8 cellular contexts compared by ENCODE assay signal in the genomic region with DNA sequence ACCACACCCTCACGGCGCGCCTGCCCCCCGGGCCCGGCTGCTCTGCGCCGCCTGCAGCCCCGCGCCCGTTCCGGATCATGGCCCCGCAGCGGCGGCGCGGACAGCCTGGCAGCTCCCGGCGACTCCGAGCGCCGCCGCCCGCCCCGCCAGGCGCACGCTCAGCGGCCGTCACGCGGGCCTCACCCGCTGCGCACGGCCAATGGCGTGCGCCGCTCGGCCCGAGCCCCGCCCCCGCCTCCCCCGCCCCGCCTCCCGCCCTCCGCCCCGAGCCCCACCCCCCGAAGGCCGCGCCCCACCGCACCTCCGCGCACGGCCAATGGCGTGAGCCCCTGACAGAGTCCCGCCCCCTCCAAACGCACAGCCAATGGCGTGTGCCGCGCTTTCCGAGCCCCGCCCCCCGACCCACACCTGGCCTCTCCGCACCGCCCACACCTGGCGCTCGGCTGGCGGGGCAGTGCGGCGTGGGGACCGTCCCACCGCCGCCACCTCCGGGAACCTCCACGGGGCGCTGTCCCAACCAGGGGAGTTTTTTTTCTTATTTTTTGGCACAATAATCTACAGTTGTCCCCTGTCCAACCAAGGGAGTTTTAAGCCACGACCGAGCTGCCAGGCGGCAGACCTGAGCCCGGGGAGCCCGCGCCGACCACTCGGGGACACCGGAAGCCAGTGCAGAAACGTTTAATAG. TPM values are rescaled to one million over a fixed set of nuclear protein-coding genes. Genes with fewer than 3 reads are reported as not detected.
A peak's percentile ranks its signal among the peaks of the same experiment; 100 is the strongest.
DNase-seq lines count a peak whose midpoint lies in the region; ATAC-seq and TF ChIP-seq lines count a peak whose summit lies in the region.

A gene (minus strand): TSS at position 123 of the 685 bp plus-strand sequence. CDS start 44 bp downstream, at position 79.

- peaks cover 13% of the 10 kb centered on the region for H3K4me1 Mint-ChIP-seq in activated CD4-positive, alpha-beta T cell treated with anti-CD3 and anti-CD28 coated beads, Interleukin-2, amount 10 ng/mL, durations not matched to agents 24 days and 14 days

- H3K9me3 Mint-ChIP-seq in activated CD4-positive, alpha-beta T cell treated with anti-CD3 and anti-CD28 coated beads, Interleukin-2, amount 10 ng/mL, durations not matched to agents 24 days and 14 days: no peaks in the 10 kb centered on the region

- H3K27ac ChIP-seq in colonic mucosa: peak within 1 kb of the TSS; percentile 71

- no peaks in the 10 kb centered on the region for H3K4me1 ChIP-seq in colonic mucosa

- no peak for TF ChIP-seq CTCF in AG09309 (IDR thresholded peaks at IDR 0.05; ENCODE audit: control insufficient read depth, insufficient read depth, low read depth, low read length, missing control alignments)
- peak; percentile 15 for TF ChIP-seq CTCF in colonic mucosa (IDR thresholded peaks at IDR 0.05)

- DNase-seq in AG09309 (ENCODE audit: low read depth): peak; percentile 17
- peak; percentile 56 for DNase-seq in NCI-H524 treated with DMSO at 0.1 percent for 48 hours (lab: John Stamatoyannopoulos, UW)
- DNase-seq in activated CD4-positive, alpha-beta T cell treated with anti-CD3 and anti-CD28 coated beads, Interleukin-2, amount 10 ng/mL, durations not matched to agents 24 days and 14 days: peak; percentile 97
- peak; percentile 95 for DNase-seq in colonic mucosa
- DNase-seq in left kidney (ENCODE audit: low read depth, low spot score): peak; percentile 97
- peak; percentile 93 to 95 for DNase-seq in stimulated activated CD4-positive, alpha-beta T cell treated with anti-CD3 and anti-CD28 coated beads, Interleukin-2, amount 100 ng/mL, for 24 hours

- no peaks in the 10 kb centered on the region for H3K9me3 ChIP-seq in colonic mucosa

- H3K4me3 Mint-ChIP-seq in activated CD4-positive, alpha-beta T cell treated with anti-CD3 and anti-CD28 coated beads, Interleukin-2, amount 10 ng/mL, durations not matched to agents 24 days and 14 days: peak within 1 kb of the TSS; percentile 86

- no peaks in the 10 kb centered on the region for H3K27me3 Mint-ChIP-seq in activated CD4-positive, alpha-beta T cell treated with anti-CD3 and anti-CD28 coated beads, Interleukin-2, amount 10 ng/mL, durations not matched to agents 24 days and 14 days

- peak within 1 kb of the TSS; percentile 80 to 83 for H3K9ac ChIP-seq in colonic mucosa (ENCODE audit: low read depth in 2 of 2, low read length in 2 of 2)

- H3K4me3 ChIP-seq in AG09309 (ENCODE audit: control insufficient read depth, low read depth, low read length): peak within 1 kb of the TSS; percentile 87
- H3K4me3 ChIP-seq in colonic mucosa: peak within 1 kb of the TSS; percentile 95

- peak; percentile 49 for ATAC-seq in HG03439 (IDR thresholded peaks at IDR 0.05; ENCODE audit: unreplicated experiment)

- peaks cover 13% of the 10 kb centered on the region for H3K36me3 ChIP-seq in colonic mucosa

- TF ChIP-seq POLR2A in GM19193 (IDR thresholded peaks at IDR 0.05; ENCODE audit: extremely low read depth, insufficient read depth, insufficient read length): peak; percentile 48

- H3K27me3 ChIP-seq in colonic mucosa: no peaks in the 10 kb centered on the region

- intact Hi-C loops in activated CD4-positive, alpha-beta T cell treated with anti-CD3 and anti-CD28 coated beads, Interleukin-2, amount 10 ng/mL, durations not matched to agents 24 days and 14 days (cut with micrococcal nuclease): loop anchor here (2.0 kb wide), 1 partner anchor 15 kb away; a partner anchor contains a TSS
- intact Hi-C loops in colonic mucosa (cut with DNase I): no loop called here

- H3K36me3 Mint-ChIP-seq in activated CD4-positive, alpha-beta T cell treated with anti-CD3 and anti-CD28 coated beads, Interleukin-2, amount 10 ng/mL, durations not matched to agents 24 days and 14 days (ENCODE audit: low read depth): peaks cover 38% of the 10 kb centered on the region

- H3K27ac Mint-ChIP-seq in activated CD4-positive, alpha-beta T cell treated with anti-CD3 and anti-CD28 coated beads, Interleukin-2, amount 10 ng/mL, durations not matched to agents 24 days and 14 days: peak within 1 kb of the TSS; percentile 62

RNA-seq across cellular contexts. Expression of the gene that starts here (rescaled TPM):
- total RNA-seq in activated CD4-positive, alpha-beta T cell treated with anti-CD3 and anti-CD28 coated beads, Interleukin-2, amount 10 ng/mL, durations not matched to agents 24 days and 14 days: 43.0 and 46.5 TPM in 2 replicates
- total RNA-seq in colonic mucosa: 10 to 100 TPM; 47.5 to 71.6 TPM

Comparison
In these comparisons a context has a peak if more than half of its experiments do, and no peak if none do; other contexts are left out.
1. Peak in every context shown above with its lines: DNase-seq, ATAC-seq, H3K4me3 ChIP-seq and H3K27ac ChIP-seq.
2. DNase-seq: peak in every context shown above with its lines; median percentile 97 in activated CD4-positive, alpha-beta T cell treated with anti-CD3 and anti-CD28 coated beads, Interleukin-2, amount 10 ng/mL, durations not matched to agents 24 days and 14 days; 97 in left kidney; 95 in colonic mucosa; 94 in stimulated activated CD4-positive, alpha-beta T cell treated with anti-CD3 and anti-CD28 coated beads, Interleukin-2, amount 100 ng/mL, for 24 hours; 56 in NCI-H524 treated with DMSO at 0.1 percent for 48 hours; 17 in AG09309.